8 cellular contexts compared by ENCODE assay signal in genomic region chr2:74482801-74483674, GRCh38. TPM values are rescaled to one million over a fixed set of nuclear protein-coding genes. Genes with fewer than 3 reads are reported as not detected.
DNase-seq lines count a peak whose midpoint lies in the region; FAIRE-seq and TF ChIP-seq lines count a peak whose summit lies in the region.

A gene with protein sequence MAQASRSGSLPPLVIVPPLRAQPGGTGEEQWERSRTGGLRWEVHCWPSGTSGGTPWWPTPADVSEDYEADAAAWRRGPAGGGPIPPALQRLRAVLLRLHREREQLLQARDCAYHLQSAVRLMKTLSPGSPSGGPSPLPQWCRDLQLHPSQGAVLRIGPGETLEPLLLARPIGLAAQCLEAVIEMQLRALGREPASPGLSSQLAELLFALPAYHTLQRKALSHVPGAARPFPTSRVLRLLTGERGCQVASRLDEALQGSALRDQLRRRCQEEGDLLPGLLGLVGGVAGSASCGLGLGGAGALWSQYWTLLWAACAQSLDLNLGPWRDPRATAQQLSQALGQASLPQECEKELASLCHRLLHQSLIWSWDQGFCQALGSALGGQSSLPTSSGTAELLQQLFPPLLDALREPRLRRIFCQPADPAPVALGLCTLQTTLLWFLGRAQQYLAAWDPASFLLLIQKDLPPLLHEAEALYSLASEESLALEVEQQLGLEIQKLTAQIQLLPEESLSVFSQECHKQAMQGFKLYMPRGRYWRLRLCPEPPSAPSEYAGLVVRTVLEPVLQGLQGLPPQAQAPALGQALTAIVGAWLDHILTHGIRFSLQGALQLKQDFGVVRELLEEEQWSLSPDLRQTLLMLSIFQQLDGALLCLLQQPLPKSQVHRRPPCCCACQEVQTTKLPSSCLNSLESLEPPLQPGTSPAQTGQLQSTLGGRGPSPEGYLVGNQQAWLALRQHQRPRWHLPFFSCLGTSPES (minus strand): TSS chr2:74482998. CDS start chr2:74482837, 161 bp downstream.
Gene TTC31 (plus strand): TSS chr2:74483081. CDS start chr2:74483096, 15 bp downstream.

- peak; percentile 85 for TF ChIP-seq CTCF in MM.1S (IDR thresholded peaks at IDR 0.05; ENCODE audit: low read length)

- no peaks in the 10 kb centered on the region for H3K9me2 ChIP-seq in MM.1S (replicated peaks; ENCODE audit: insufficient read depth, low read length)

- peak within 1 kb of the TSS; percentile 92 for H3K9ac ChIP-seq in MM.1S (ENCODE audit: low read length)

- in situ Hi-C loops in HAP-1 (cut with MboI; ENCODE audit: low sequenced_read_pairs): no loop called here

- H3K4me3 ChIP-seq in HAP-1 (peak within 1 kb of the TSS; percentile 95), MM.1S (ENCODE audit: low read length) (peak within 1 kb of the TSS; percentile 99), SJCRH30 (peak within 1 kb of the TSS; percentile 93)

- H3K4me2 ChIP-seq in MM.1S (ENCODE audit: low read depth, low read length): peak within 1 kb of the TSS; percentile 98

- H3K27ac ChIP-seq in MM.1S (ENCODE audit: low read length) (peak within 1 kb of the TSS; percentile 77), SJCRH30 (peak within 1 kb of the TSS; percentile 87)

- H2AFZ ChIP-seq in MM.1S (ENCODE audit: low read length): peak within 1 kb of the TSS; percentile 99

- H3K9me3 ChIP-seq in HAP-1 (no peaks in the 10 kb centered on the region), MM.1S (replicated peaks; ENCODE audit: insufficient read depth, low read length) (no peaks in the 10 kb centered on the region), SJCRH30 (replicated peaks) (no peaks in the 10 kb centered on the region)

- H3K27me3 ChIP-seq in HAP-1 (ENCODE audit: low read depth): no peaks in the 10 kb centered on the region
- H3K27me3 ChIP-seq in MM.1S (replicated peaks; ENCODE audit: insufficient read depth, low read length): no peaks in the 10 kb centered on the region
- no peaks in the 10 kb centered on the region for H3K27me3 ChIP-seq in SJCRH30

- peaks cover 33% of the 10 kb centered on the region for H3K79me2 ChIP-seq in MM.1S (ENCODE audit: low read length)

- peaks cover 7% of the 10 kb centered on the region for H3K4me1 ChIP-seq in HAP-1
- peaks cover 8% of the 10 kb centered on the region for H3K4me1 ChIP-seq in MM.1S (ENCODE audit: low read length)
- H3K4me1 ChIP-seq in SJCRH30: peaks cover 4% of the 10 kb centered on the region

- H3K36me3 ChIP-seq in HAP-1 (replicated peaks): peaks cover 25% of the 10 kb centered on the region
- no peaks in the 10 kb centered on the region for H3K36me3 ChIP-seq in MM.1S (replicated peaks; ENCODE audit: insufficient read depth, low read length)
- peaks cover 4% of the 10 kb centered on the region; the same call in 1 of the 2 replicates for H3K36me3 ChIP-seq in SJCRH30

- DNase-seq in GM03348 (ENCODE audit: low spot score): peak; percentile 94
- peak; percentile 92 to 97 for DNase-seq in HAP-1 (ENCODE audit: low spot score in 2 of 2)
- DNase-seq in MM.1S: peak; percentile 93
- peak; percentile 97 to 99 for DNase-seq in SJCRH30
- peak; percentile 90 for DNase-seq in activated gamma-delta T cell treated with anti-CD3 and anti-CD28 coated beads, Interleukin-2, amount 50 U/mL, for 16 hours (ENCODE audit: low read depth)
- peak; percentile 90 to 93 for DNase-seq in frontal cortex (ENCODE audit: low spot score in 2 of 2)
- DNase-seq in non-pigmented ciliary epithelial cell (ENCODE audit: low read depth): peak; percentile 77
- peak; percentile 99 for DNase-seq in superior temporal gyrus (ENCODE audit: extremely low spot score)

- peaks cover 4% of the 10 kb centered on the region; the same call in 1 of the 2 replicates for H3F3A ChIP-seq in MM.1S (ENCODE audit: insufficient read depth, low read length)

- no peak for FAIRE-seq in frontal cortex (lab: Jason Lieb, UNC)

- H4K20me1 ChIP-seq in MM.1S (ENCODE audit: insufficient read depth, low read length): no peaks in the 10 kb centered on the region

RNA-seq across cellular contexts. Expression of the first gene that starts in this region (rescaled TPM):
- 22.0 and 24.0 TPM in 2 replicates for total RNA-seq in SJCRH30 (2014; rRNA removed; shearing (Covaris generic))
- total RNA-seq in frontal cortex: 33.0 TPM

RNA-seq across cellular contexts. Expression of gene TTC31, which starts in this region (rescaled TPM):
- total RNA-seq in SJCRH30 (2014; rRNA removed; shearing (Covaris generic)): 14.9 and 21.0 TPM in 2 replicates
- total RNA-seq in frontal cortex: 7.7 TPM

Comparison
In these comparisons a context has a peak if more than half of its experiments do, and no peak if none do; other contexts are left out.
1. Peak in every context shown above with its lines: DNase-seq, H3K4me3 ChIP-seq and H3K27ac ChIP-seq.